Comparison of ENCODE assay signal across 11 cellular contexts in genomic region chr3:15649341-15649740, GRCh38.
"Had no signal": no experiment of that assay in that cellular context is flagged by ENCODE, and none has a peak within 500 bp of the region (broad histone marks: within the 10 kb centered on the region; RNA-seq: fewer than 3 reads in every experiment).

No MANE protein-coding gene starts in this region.

- H3K27me3 ChIP-seq: colonic mucosa, gastroesophageal sphincter, tibial nerve had no signal

- H3K4me1 ChIP-seq: colonic mucosa had no signal

- H3K27ac ChIP-seq: colonic mucosa, gastroesophageal sphincter had no signal

- H3K9me3 Mint-ChIP-seq: activated CD4-positive, alpha-beta memory T cell treated with anti-CD3 and anti-CD28 coated beads for 36 hours; activated naive CD4-positive, alpha-beta T cell treated with anti-CD3 and anti-CD28 coated beads for 36 hours; mesothelial cell of epicardium had no signal

- H3K36me3 ChIP-seq: colonic mucosa had no signal

- ATAC-seq: gastroesophageal sphincter had no signal

- H3K4me3 ChIP-seq: colonic mucosa, gastroesophageal sphincter, tibial nerve had no signal

- H3K27ac Mint-ChIP-seq: activated CD4-positive, alpha-beta memory T cell treated with anti-CD3 and anti-CD28 coated beads for 36 hours; activated naive CD4-positive, alpha-beta T cell treated with anti-CD3 and anti-CD28 coated beads for 36 hours; mesothelial cell of epicardium had no signal

- H3K9me3 ChIP-seq: colonic mucosa, gastroesophageal sphincter, tibial nerve had no signal

- DNase-seq: activated CD4-positive, alpha-beta memory T cell treated with anti-CD3 and anti-CD28 coated beads for 36 hours; activated CD4-positive, CD25-positive, alpha-beta regulatory T cell treated with anti-CD3 and anti-CD28 coated beads, Interleukin-2, amount 50 U/mL, for 72 hours; activated CD8-positive, alpha-beta memory T cell treated with anti-CD3 and anti-CD28 coated beads, Interleukin-2, amount 50 U/mL, for 4 hours; activated naive CD4-positive, alpha-beta T cell treated with anti-CD3 and anti-CD28 coated beads for 36 hours; colonic mucosa; effector CD8-positive, alpha-beta T cell; kidney; retina had no signal

- H3K4me3 Mint-ChIP-seq: activated CD4-positive, alpha-beta memory T cell treated with anti-CD3 and anti-CD28 coated beads for 36 hours; activated naive CD4-positive, alpha-beta T cell treated with anti-CD3 and anti-CD28 coated beads for 36 hours; mesothelial cell of epicardium had no signal

- H3K36me3 Mint-ChIP-seq: mesothelial cell of epicardium had no signal
